In genomic region chr11:12506502-12506921, GRCh38 we compare ENCODE assay signal across 20 cellular contexts.
DNase-seq lines count a peak whose midpoint lies in the region; FAIRE-seq and TF ChIP-seq lines count a peak whose summit lies in the region.
"Had no signal": no experiment of that assay in that cellular context is flagged by ENCODE, and none has a peak within 500 bp of the region (broad histone marks: within the 10 kb centered on the region; RNA-seq: fewer than 3 reads in every experiment).

No MANE protein-coding gene starts in this region.

- TF ChIP-seq CTCF in chondrocyte (IDR thresholded peaks at IDR 0.05), result no peak

- no peak overlapping the region for H2BK120ac ChIP-seq in mesenchymal stem cell (ENCODE audit: low read depth, low read length)

- DNase-seq in HT1080 (ENCODE audit: low read depth) (peak; percentile 20), chondrocyte (ENCODE audit: low spot score) (no peak), mesenchymal stem cell (peak; percentile 49), small intestine (no peak), NCI-H2107 (lab: John Stamatoyannopoulos, UW) (no peak), NCI-H1105 treated with DMSO at 0.1 percent for 48 hours (lab: John Stamatoyannopoulos, UW) (no peak)
- DNase-seq in activated CD4-positive, alpha-beta T cell treated with anti-CD3 and anti-CD28 coated beads for 48 hours, result no peak
- DNase-seq: activated effector memory CD4-positive, alpha-beta T cell treated with anti-CD3 and anti-CD28 coated beads, Interleukin-2, amount 50 U/mL, for 16 hours; gastrocnemius medialis; H7; NCI-H1092; NCI-H2171; RPMI8226; stimulated activated CD4-positive, alpha-beta T cell treated with anti-CD3 and anti-CD28 coated beads, Interleukin-4, amount 100 ng/mL, for 4 hours; tibial artery had no signal

- no peak overlapping the region for H4K8ac ChIP-seq in mesenchymal stem cell (ENCODE audit: low read length)

- H3K4me3 Mint-ChIP-seq in chondrocyte (ENCODE audit: unreplicated experiment), result no peak overlapping the region
- H3K4me3 Mint-ChIP-seq: neural progenitor cell, WTC11 had no signal

- H3K79me2 ChIP-seq in ACC112 (ENCODE audit: control insufficient read depth, insufficient read depth, low read length, unreplicated experiment), result no peaks in the 10 kb centered on the region

- no peak overlapping the region for H2BK15ac ChIP-seq in mesenchymal stem cell (ENCODE audit: low read depth, poor library complexity, severe bottlenecking)

- H3K36me3 ChIP-seq in ACC112 (ENCODE audit: insufficient read depth, low read length) (peaks cover 7% of the 10 kb centered on the region), mesenchymal stem cell (ENCODE audit: control insufficient read depth in 1 of 2, insufficient read depth in 2 of 2, low read depth in 1 of 2, low read length in 2 of 2) (peaks cover 35 to 52% of the 10 kb centered on the region in 2 experiments), small intestine (ENCODE audit: control insufficient read depth in 2 of 2, insufficient read depth in 2 of 2, low read length in 2 of 2) (peaks cover 0 to 2% of the 10 kb centered on the region in 2 donors)
- H3K36me3 ChIP-seq: gastrocnemius medialis, neural progenitor cell had no signal

- H4K91ac ChIP-seq in mesenchymal stem cell (ENCODE audit: low read length), result no peak overlapping the region

- no peak overlapping the region for H3K4ac ChIP-seq in mesenchymal stem cell (ENCODE audit: low read depth in 1 of 2, low read length in 2 of 2)

- peak overlapping the region; percentile 64 for H3K9ac ChIP-seq in mesenchymal stem cell (ENCODE audit: low read length)
- H3K9ac ChIP-seq: neural progenitor cell had no signal

- H3K4me1 Mint-ChIP-seq in chondrocyte (ENCODE audit: low read depth), result peaks cover 52% of the 10 kb centered on the region

- H3K4me3 ChIP-seq in ACC112 (ENCODE audit: low read depth, low read length), result no peak overlapping the region
- H3K4me3 ChIP-seq in mesenchymal stem cell (ENCODE audit: insufficient read depth in 1 of 2, low read depth in 1 of 2, low read length in 2 of 2), result peak overlapping the region in 1 of 2 experiments; percentile 22
- no peak overlapping the region for H3K4me3 ChIP-seq in small intestine (ENCODE audit: low read depth in 1 of 2, low read length in 2 of 2)
- H3K4me3 ChIP-seq: A549, gastrocnemius medialis, neural progenitor cell, tibial artery had no signal

- H3K27me3 ChIP-seq in ACC112 (ENCODE audit: insufficient read depth, low read length) (no peaks in the 10 kb centered on the region), mesenchymal stem cell (ENCODE audit: control insufficient read depth in 1 of 2, insufficient read depth in 1 of 2, low read length in 2 of 2) (no peaks in the 10 kb centered on the region), small intestine (ENCODE audit: control insufficient read depth in 2 of 2, insufficient read depth in 2 of 2, low read length in 2 of 2) (no peaks in the 10 kb centered on the region)
- H3K27me3 ChIP-seq: gastrocnemius medialis, neural progenitor cell, tibial artery had no signal

- H3K14ac ChIP-seq in mesenchymal stem cell (ENCODE audit: low read length in 2 of 2), result no peak overlapping the region

- no peak overlapping the region for H3K23ac ChIP-seq in mesenchymal stem cell (ENCODE audit: low read length in 2 of 2)

- H2AK5ac ChIP-seq in mesenchymal stem cell (ENCODE audit: low read length, severe bottlenecking), result no peak overlapping the region

- H3K4me1 ChIP-seq in ACC112 (ENCODE audit: control insufficient read depth, insufficient read depth, low read length, unreplicated experiment) (peaks cover 33% of the 10 kb centered on the region), mesenchymal stem cell (ENCODE audit: control insufficient read depth, insufficient read depth, low read depth, low read length) (peaks cover 4% of the 10 kb centered on the region), small intestine (ENCODE audit: control insufficient read depth in 2 of 2, insufficient read depth in 1 of 2, low read depth in 1 of 2, low read length in 1 of 2) (peaks cover 6 to 7% of the 10 kb centered on the region in 2 donors)

- H3K27ac ChIP-seq in ACC112 (ENCODE audit: low read depth, low read length) (peak overlapping the region; percentile 7; the same call in 1 of the 2 replicates), mesenchymal stem cell (ENCODE audit: low read length, poor library complexity, severe bottlenecking) (no peak overlapping the region), small intestine (ENCODE audit: low read depth in 1 of 2, low read length in 1 of 2) (no peak overlapping the region)
- H3K27ac ChIP-seq: A549, neural progenitor cell had no signal

- no peaks in the 10 kb centered on the region for H3K9me3 ChIP-seq in mesenchymal stem cell (ENCODE audit: control insufficient read depth, low read length)
- H3K9me3 ChIP-seq in small intestine (ENCODE audit: control insufficient read depth, low read depth), result no peaks in the 10 kb centered on the region
- H3K9me3 ChIP-seq: A549, gastrocnemius medialis, tibial artery had no signal

- no peaks in the 10 kb centered on the region for H3K9me3 Mint-ChIP-seq in chondrocyte (ENCODE audit: low read depth)
- H3K9me3 Mint-ChIP-seq: neural progenitor cell had no signal

- peak overlapping the region; percentile 25 for H3K27ac Mint-ChIP-seq in chondrocyte (ENCODE audit: unreplicated experiment)
- H3K27ac Mint-ChIP-seq: neural progenitor cell, WTC11 had no signal

- peaks cover 10% of the 10 kb centered on the region for H3K79me1 ChIP-seq in mesenchymal stem cell (replicated peaks; ENCODE audit: low read length, poor library complexity, severe bottlenecking)

- no peak overlapping the region for H2AFZ ChIP-seq in ACC112 (ENCODE audit: low read length, unreplicated experiment)
- H2AFZ ChIP-seq in mesenchymal stem cell (ENCODE audit: low read depth, low read length), result no peak overlapping the region
- H2AFZ ChIP-seq: neural progenitor cell had no signal

- no peak overlapping the region for H2BK12ac ChIP-seq in mesenchymal stem cell (ENCODE audit: low read length in 2 of 2)

- H2BK5ac ChIP-seq in mesenchymal stem cell (ENCODE audit: low read depth, low read length, poor library complexity, severe bottlenecking), result no peak overlapping the region

- H3K18ac ChIP-seq in mesenchymal stem cell (ENCODE audit: low read depth in 1 of 2, low read length in 2 of 2), result no peak overlapping the region

- no peak for FAIRE-seq in small intestine (lab: Jason Lieb, UNC)
- FAIRE-seq: A549, GM12892 had no signal

- H3K36me3 Mint-ChIP-seq in chondrocyte (ENCODE audit: low read depth), result peaks cover 34% of the 10 kb centered on the region
- H3K36me3 Mint-ChIP-seq: WTC11 had no signal

- no peak overlapping the region for H3K4me2 ChIP-seq in mesenchymal stem cell (ENCODE audit: low read length, poor library complexity, severe bottlenecking)
- H3K4me2 ChIP-seq: A549, neural progenitor cell had no signal

- H3K27me3 Mint-ChIP-seq in chondrocyte (ENCODE audit: low read depth), result no peaks in the 10 kb centered on the region

Comparison
In these comparisons a context has a peak if more than half of its experiments do, and no peak if none do; other contexts are left out.
1. DNase-seq: peak in HT1080 (single experiment) and mesenchymal stem cell (single experiment); none in chondrocyte (single experiment), small intestine (single experiment), activated CD4-positive, alpha-beta T cell treated with anti-CD3 and anti-CD28 coated beads for 48 hours (single experiment), NCI-H2107 (single experiment) and NCI-H1105 treated with DMSO at 0.1 percent for 48 hours (single experiment).